Comparison of ENCODE assay signal across 17 cellular contexts in genomic region chr2:44944952-44945612, GRCh38. TPM values are rescaled to one million over a fixed set of nuclear protein-coding genes. Genes with fewer than 3 reads are reported as not detected.
DNase-seq lines count a peak whose midpoint lies in the region; ATAC-seq, FAIRE-seq and TF ChIP-seq lines count a peak whose summit lies in the region.
"Had no signal": no experiment of that assay in that cellular context is flagged by ENCODE, and none has a peak within 500 bp of the region (broad histone marks: within the 10 kb centered on the region; RNA-seq: fewer than 3 reads in every experiment).

No MANE protein-coding gene starts in this region.

- TF ChIP-seq EP300 in K562 (IDR thresholded peaks at IDR 0.05; ENCODE audit: low read length): no peak

- TF ChIP-seq RAD21 in K562 (CRISPR knock-in tag; conservative IDR thresholded peaks at IDR 0.05 in 1 of 2, IDR thresholded peaks at IDR 0.05 in 1 of 2): no peak

- no peaks in the 10 kb centered on the region for H4K20me1 ChIP-seq in GM23248 (ENCODE audit: insufficient read depth)
- H4K20me1 ChIP-seq in K562 (replicated peaks; ENCODE audit: control insufficient read depth, insufficient read depth, low read length): no peaks in the 10 kb centered on the region; the same call in 1 of the 2 replicates

- H3K79me2 ChIP-seq in ACC112 (ENCODE audit: control insufficient read depth, insufficient read depth, low read length, unreplicated experiment) (no peaks in the 10 kb centered on the region), GM23248 (ENCODE audit: insufficient read depth) (no peaks in the 10 kb centered on the region), K562 (ENCODE audit: control insufficient read depth, insufficient read depth, low read length) (no peaks in the 10 kb centered on the region)

- H3K9me3 Mint-ChIP-seq in natural killer cell treated with Interleukin-12 subunit alpha and Interleukin-12 subunit beta and Interleukin-15 and Interleukin-18, amount 100 ng/mL, for 72 hours: no peaks in the 10 kb centered on the region

- CTCF ChIA-PET in K562 (lab: Yijun Ruan, JAX; ENCODE audit: low intra/inter-chr PET ratio): no interaction called here

- no peak overlapping the region for H2AFZ ChIP-seq in ACC112 (ENCODE audit: low read length, unreplicated experiment)
- peak overlapping the region; percentile 39; the same call in 1 of the 2 replicates for H2AFZ ChIP-seq in GM23248
- no peak overlapping the region for H2AFZ ChIP-seq in K562 (ENCODE audit: low read depth, low read length)

- H3K9me1 ChIP-seq in K562 (ENCODE audit: control insufficient read depth, insufficient read depth, low read length): no peaks in the 10 kb centered on the region

- H3K9me2 ChIP-seq in GM23248 (ENCODE audit: insufficient read depth): no peaks in the 10 kb centered on the region

- peaks cover 15 to 27% of the 10 kb centered on the region in 2 donors for H3K4me1 Mint-ChIP-seq in natural killer cell treated with Interleukin-12 subunit alpha and Interleukin-12 subunit beta and Interleukin-15 and Interleukin-18, amount 100 ng/mL, for 72 hours (ENCODE audit: low read depth in 2 of 2)

- TF ChIP-seq POLR2A in K562 (conservative IDR thresholded peaks at IDR 0.05) (no peak), erythroblast (IDR thresholded peaks at IDR 0.05; ENCODE audit: low read length) (no peak)

- H3K27ac Mint-ChIP-seq in natural killer cell treated with Interleukin-12 subunit alpha and Interleukin-12 subunit beta and Interleukin-15 and Interleukin-18, amount 100 ng/mL, for 72 hours: no peak overlapping the region

- H3K4me2 ChIP-seq in GM23248 (ENCODE audit: unreplicated experiment) (no peak overlapping the region), K562 (ENCODE audit: insufficient read depth, low read length) (no peak overlapping the region)
- H3K4me2 ChIP-seq: BLaER1 had no signal

- no peak overlapping the region for H3K27ac ChIP-seq in ACC112 (ENCODE audit: low read depth, low read length)
- H3K27ac ChIP-seq in GM23248: no peak overlapping the region
- no peak overlapping the region for H3K27ac ChIP-seq in K562 (ENCODE audit: extremely low read depth, low read depth, low read length)
- H3K27ac ChIP-seq: BLaER1, right atrium auricular region, RWPE1 had no signal

- H3K9ac ChIP-seq in GM23248 (no peak overlapping the region), K562 (ENCODE audit: insufficient read depth in 1 of 2, low read depth in 2 of 2, low read length in 2 of 2) (no peak overlapping the region)
- H3K9ac ChIP-seq: BLaER1 had no signal

- no peak for TF ChIP-seq CTCF in K562 (IDR thresholded peaks at IDR 0.05 in 2 of 3, conservative IDR thresholded peaks at IDR 0.05 in 1 of 3; ENCODE audit: insufficient read depth in 2 of 3, low read depth in 1 of 3, low read length in 3 of 3)

- H3F3A ChIP-seq in GM23248 (ENCODE audit: insufficient read depth): no peaks in the 10 kb centered on the region

- H3K9me3 ChIP-seq in GM23248 (ENCODE audit: low read depth): no peaks in the 10 kb centered on the region
- no peaks in the 10 kb centered on the region for H3K9me3 ChIP-seq in K562 (replicated peaks; ENCODE audit: control insufficient read depth, insufficient read depth, low read depth, low read length)
- H3K9me3 ChIP-seq: right atrium auricular region had no signal

- H3K27me3 ChIP-seq in ACC112 (ENCODE audit: insufficient read depth, low read length) (peaks cover 77% of the 10 kb centered on the region), GM23248 (replicated peaks; ENCODE audit: insufficient read depth) (peaks cover 63% of the 10 kb centered on the region), K562 (ENCODE audit: control insufficient read depth in 2 of 2, insufficient read depth in 2 of 2, low read length in 2 of 2) (peaks cover 39 to 90% of the 10 kb centered on the region in 2 experiments; a peak in 4 of 5 replicates)

- ATAC-seq in K562 (no peak), Right ventricle myocardium inferior (no peak), HG02852 (IDR thresholded peaks at IDR 0.05; ENCODE audit: unreplicated experiment) (no peak)
- ATAC-seq in natural killer cell treated with Interleukin-12 subunit alpha and Interleukin-12 subunit beta and Interleukin-15 and Interleukin-18, amount 100 ng/mL, for 72 hours: no peak

- peak overlapping the region; percentile 12 for H3K4me3 Mint-ChIP-seq in natural killer cell treated with Interleukin-12 subunit alpha and Interleukin-12 subunit beta and Interleukin-15 and Interleukin-18, amount 100 ng/mL, for 72 hours

- H3K36me3 ChIP-seq in ACC112 (ENCODE audit: insufficient read depth, low read length) (no peaks in the 10 kb centered on the region), GM23248 (ENCODE audit: low read depth) (no peaks in the 10 kb centered on the region), K562 (ENCODE audit: control insufficient read depth, insufficient read depth, low read length) (no peaks in the 10 kb centered on the region)
- H3K36me3 ChIP-seq: BLaER1, right atrium auricular region had no signal

- 33 to 36% methylated on average over 18 of the region's 18 CpGs for WGBS in GM23248 (ENCODE audit: low coverage in 1 of 2, low lambda C conversion rate in 2 of 2, missing lambda C conversion rate in 2 of 2), 2 experiments
- WGBS in K562 (ENCODE audit: insufficient coverage, low coverage, missing lambda C conversion rate): 15% methylated on average over 13 of the region's 18 CpGs

- peaks cover 61 to 92% of the 10 kb centered on the region in 2 donors for H3K27me3 Mint-ChIP-seq in natural killer cell treated with Interleukin-12 subunit alpha and Interleukin-12 subunit beta and Interleukin-15 and Interleukin-18, amount 100 ng/mL, for 72 hours

- no peaks in the 10 kb centered on the region for H3K36me3 Mint-ChIP-seq in natural killer cell treated with Interleukin-12 subunit alpha and Interleukin-12 subunit beta and Interleukin-15 and Interleukin-18, amount 100 ng/mL, for 72 hours

- no peak for FAIRE-seq in K562 (lab: Jason Lieb, UNC)
- FAIRE-seq: frontal cortex had no signal

- peaks cover 5% of the 10 kb centered on the region for H3K4me1 ChIP-seq in ACC112 (ENCODE audit: control insufficient read depth, insufficient read depth, low read length, unreplicated experiment)
- peaks cover 4% of the 10 kb centered on the region; the same call in 1 of the 2 replicates for H3K4me1 ChIP-seq in GM23248 (ENCODE audit: insufficient read depth)
- peaks cover 0 to 15% of the 10 kb centered on the region in 2 experiments; a peak in 3 of 5 replicates for H3K4me1 ChIP-seq in K562 (replicated peaks in 1 of 2; ENCODE audit: control insufficient read depth in 2 of 2, insufficient read depth in 2 of 2, low read length in 2 of 2)
- H3K4me1 ChIP-seq: BLaER1 had no signal

- intact Hi-C loops in K562 (cut with micrococcal nuclease): no loop called here
- intact Hi-C loops in Right ventricle myocardium inferior (cut with DNase I): no loop called here

- H3K4me3 ChIP-seq in ACC112 (ENCODE audit: low read depth, low read length): peak overlapping the region; percentile 33
- H3K4me3 ChIP-seq in GM23248: peak overlapping the region; percentile 35
- no peak overlapping the region for H3K4me3 ChIP-seq in K562
- H3K4me3 ChIP-seq: BLaER1 had no signal

- no peak for DNase-seq in GM23248
- no peak for DNase-seq in K562 (ENCODE audit: extremely low read depth in 1 of 4, low spot score in 3 of 4)
- DNase-seq in natural killer cell treated with Interleukin-12 subunit alpha and Interleukin-12 subunit beta and Interleukin-15 and Interleukin-18, amount 100 ng/mL, for 72 hours (ENCODE audit: low spot score): no peak
- no peak for DNase-seq in erythroblast (lab: John Stamatoyannopoulos, UW)
- no peak for DNase-seq in NCI-H748 treated with DMSO at 0.1 percent for 48 hours (lab: John Stamatoyannopoulos, UW)
- DNase-seq in Right ventricle myocardium inferior (ENCODE audit: missing footprints): no peak
- DNase-seq: islet precursor cell; NCI-H187 treated with DMSO at 0.1 percent for 48 hours; NCI-H526 treated with DMSO at 0.1 percent for 48 hours; stimulated activated CD4-positive, alpha-beta T cell treated with anti-CD3 and anti-CD28 coated beads, Interleukin-4, amount 100 ng/mL, for 4 hours; stimulated activated naive CD4-positive, alpha-beta T cell treated with Interleukin-2 at 50 U/mL for 16 hours had no signal

- BruUV-seq in K562 (replicated peaks; lab: Mats Ljungman, UMichigan): no TSS peak

- POLR2A ChIA-PET in K562 (lab: Yijun Ruan, JAX): no interaction called here

- in situ Hi-C loops in GM23248 (cut with MboI) (no loop called here), K562 (cut with MboI) (loop anchor here (10.0 kb wide), 1 partner anchor 460 kb away; no protein-coding TSS in a partner anchor)

TF ChIP-seq in K562, 482 proteins besides CTCF, POLR2A, EP300 and RAD21 (continues in another document):
- TF ChIP-seq PPARD (CRISPR knock-in tag; IDR thresholded peaks at IDR 0.05) (no peak), TCF3 (CRISPR knock-in tag; IDR thresholded peaks at IDR 0.05) (no peak), NFRKB (IDR thresholded peaks at IDR 0.05; ENCODE audit: low read depth) (no peak)

RNA-seq across cellular contexts. Expression of gene SIX3, which starts 3.6 kb away (rescaled TPM):
- not detected in 2 replicates for total RNA-seq in GM23248 (2014; rRNA removed; shearing (Covaris generic))
- polyA plus RNA-seq in GM23248 (2016; fragmentation: Nextera tagmentation; extraction: Ambion mirVana) (not detected in 2 replicates), K562 (2011; rRNA removed) (not detected in 2 replicates), K562 (2014; fragmentation: Illumina TruSeq; extraction: Trizol) (not detected in 2 replicates), K562 (2014; fragmentation: Nextera tagmentation; extraction: Ambion mirVana) (not detected), K562 (2014; rRNA removed) (not detected in 2 replicates)
- not detected in 2 replicates for total RNA-seq in K562 (2011; cell fraction: chromatin; rRNA removed; ENCODE audit: low replicate concordance)
- not detected in 2 replicates for total RNA-seq in K562 (2011; cell fraction: nucleolus; rRNA removed)
- not detected in 2 replicates for total RNA-seq in K562 (2011; cell fraction: nucleoplasm; rRNA removed)
- total RNA-seq in K562 (2014; rRNA removed) (not detected in 2 replicates), K562 (2014; rRNA removed; fragmentation: Illumina TruSeq; extraction: Trizol) (not detected in 2 replicates), K562 (2015; rRNA removed; fragmentation: Illumina TruSeq; extraction: Trizol) (not detected in 2 replicates), K562 (2021) (not detected in 2 replicates), Right ventricle myocardium inferior (not detected)
- polyA plus RNA-seq in K562 (2011; cell fraction: cytosol; rRNA removed): not detected in 2 replicates
- polyA plus RNA-seq in K562 (2011; cell fraction: nucleus; rRNA removed): not detected in 2 replicates
- not detected in 2 replicates for polyA plus RNA-seq in K562 (2012)
- polyA minus RNA-seq in K562 (2011; rRNA and poly(A)+ RNA removed): not detected in 2 replicates
- not detected in 2 replicates for polyA minus RNA-seq in K562 (2011; cell fraction: cytosol; rRNA and poly(A)+ RNA removed)
- not detected in 2 replicates for polyA minus RNA-seq in K562 (2011; cell fraction: nucleus; rRNA and poly(A)+ RNA removed)
- total RNA-seq in natural killer cell treated with Interleukin-12 subunit alpha and Interleukin-12 subunit beta and Interleukin-15 and Interleukin-18, amount 100 ng/mL, for 72 hours: not detected
- total RNA-seq: right atrium auricular region had no signal
